7 cellular contexts compared by ENCODE assay signal in genomic region chr7:45021604-45022296, GRCh38. TPM values are rescaled to one million over a fixed set of nuclear protein-coding genes. Genes with fewer than 3 reads are reported as not detected.
A peak's percentile ranks its signal among the peaks of the same experiment; 100 is the strongest.
DNase-seq lines count a peak whose midpoint lies in the region; ATAC-seq and TF ChIP-seq lines count a peak whose summit lies in the region.

No MANE protein-coding gene starts in this region.

- H3K27ac ChIP-seq in SU-DHL-6 (ENCODE audit: low read depth, low read length) (peak overlapping the region; percentile 49), neuronal stem cell (replicated peaks; ENCODE audit: low read length) (no peak overlapping the region)

- H3K9me2 ChIP-seq in SU-DHL-6 (replicated peaks; ENCODE audit: insufficient read depth, low read length): no peaks in the 10 kb centered on the region

- no peak overlapping the region for H2BK120ac ChIP-seq in neuronal stem cell (ENCODE audit: low read depth, low read length)

- DNase-seq in kidney tubule cell (ENCODE audit: low spot score) (peak; percentile 85), HuH-7.5 (ENCODE audit: low spot score) (no peak), neuronal stem cell (ENCODE audit: low spot score) (no peak), cerebellum (ENCODE audit: low spot score) (no peak)

- H3K18ac ChIP-seq in neuronal stem cell (ENCODE audit: low read length): no peak overlapping the region

- no CpG with 5 or more reads among the region's 3 CpGs for WGBS in neuronal stem cell (ENCODE audit: extremely low coverage in 2 of 2, insufficient read length in 2 of 2, insufficient replicate concordance in 1 of 2), 2 donors

- H3K9ac ChIP-seq in SU-DHL-6 (ENCODE audit: low read length) (no peak overlapping the region), neuronal stem cell (ENCODE audit: low read depth, low read length, poor library complexity) (no peak overlapping the region)

- no peak overlapping the region for H3K14ac ChIP-seq in neuronal stem cell (ENCODE audit: low read length)

- ATAC-seq in GM18907 (IDR thresholded peaks at IDR 0.05; ENCODE audit: unreplicated experiment): peak; percentile 66
- ATAC-seq in HG02798 (IDR thresholded peaks at IDR 0.05; ENCODE audit: poor library complexity, unreplicated experiment): peak; percentile 52

- H3F3A ChIP-seq in SU-DHL-6 (ENCODE audit: insufficient read depth): peaks cover 49% of the 10 kb centered on the region

- H4K91ac ChIP-seq in neuronal stem cell (ENCODE audit: low read depth, low read length, poor library complexity): no peak overlapping the region

- H2AFZ ChIP-seq in SU-DHL-6 (ENCODE audit: low read depth, low read length, severe bottlenecking) (no peak overlapping the region), neuronal stem cell (ENCODE audit: low read length) (no peak overlapping the region)

- no peak overlapping the region for H2BK5ac ChIP-seq in neuronal stem cell (ENCODE audit: low read length)

- no peak for TF ChIP-seq CTCF in SU-DHL-6 (IDR thresholded peaks at IDR 0.05; ENCODE audit: insufficient read depth, low read length, poor library complexity, severe bottlenecking)

- H3K27me3 ChIP-seq in SU-DHL-6 (ENCODE audit: low read length) (no peaks in the 10 kb centered on the region), neuronal stem cell (ENCODE audit: control insufficient read depth in 3 of 3, insufficient read depth in 3 of 3, low read depth in 1 of 3, low read length in 3 of 3) (no peaks in the 10 kb centered on the region)

- H3K4me2 ChIP-seq in SU-DHL-6 (ENCODE audit: low read depth, low read length, poor library complexity, severe bottlenecking) (no peak overlapping the region), neuronal stem cell (ENCODE audit: insufficient read depth, low read length, poor library complexity, severe bottlenecking) (no peak overlapping the region)

- H3K36me3 ChIP-seq in SU-DHL-6 (ENCODE audit: low read length) (peaks cover 7% of the 10 kb centered on the region; the same call in 1 of the 2 replicates), neuronal stem cell (replicated peaks in 1 of 2; ENCODE audit: control insufficient read depth in 2 of 2, insufficient read depth in 2 of 2, low read length in 2 of 2) (peaks cover 5 to 14% of the 10 kb centered on the region in 2 donors)

- H3K79me1 ChIP-seq in neuronal stem cell (ENCODE audit: low read depth, low read length): peaks cover 2% of the 10 kb centered on the region

- peaks cover 96% of the 10 kb centered on the region for H3K79me2 ChIP-seq in SU-DHL-6 (ENCODE audit: insufficient read depth, low read length)

- H4K8ac ChIP-seq in neuronal stem cell (ENCODE audit: low read depth, low read length): no peak overlapping the region

- no peak overlapping the region for H2BK12ac ChIP-seq in neuronal stem cell (ENCODE audit: low read length)

- H3K23ac ChIP-seq in neuronal stem cell (ENCODE audit: low read depth, low read length, poor library complexity): no peak overlapping the region

- H2AK5ac ChIP-seq in neuronal stem cell (ENCODE audit: low read depth, low read length): no peak overlapping the region

- H4K20me1 ChIP-seq in SU-DHL-6 (ENCODE audit: low read depth, low read length): peaks cover 12% of the 10 kb centered on the region; the same call in 1 of the 2 replicates

- H3K9me3 ChIP-seq in SU-DHL-6 (ENCODE audit: insufficient read depth, low read length) (no peaks in the 10 kb centered on the region), neuronal stem cell (replicated peaks in 1 of 2; ENCODE audit: control insufficient read depth in 2 of 2, insufficient read depth in 1 of 2, low read depth in 1 of 2, low read length in 2 of 2) (peaks cover 3 to 15% of the 10 kb centered on the region in 2 donors)

- H3K4me3 ChIP-seq in SU-DHL-6 (ENCODE audit: insufficient read depth, low read length, poor library complexity, severe bottlenecking) (no peak overlapping the region), neuronal stem cell (ENCODE audit: low read length in 2 of 2) (no peak overlapping the region)

- peaks cover 1 to 3% of the 10 kb centered on the region in 2 donors for H3K4me1 ChIP-seq in neuronal stem cell (ENCODE audit: control insufficient read depth in 2 of 2, insufficient read depth in 1 of 2, low read depth in 1 of 2, low read length in 2 of 2)

- no peak overlapping the region for H2BK15ac ChIP-seq in neuronal stem cell (ENCODE audit: low read length)

- H3K4ac ChIP-seq in neuronal stem cell (ENCODE audit: low read length): no peak overlapping the region

RNA-seq across cellular contexts. Expression of gene CCM2, which starts 21.7 kb away (rescaled TPM):
- polyA plus RNA-seq in neuronal stem cell (2013, experiment 1 of 2): 29.8 TPM
- 30.1 TPM for polyA plus RNA-seq in neuronal stem cell (2013, experiment 2 of 2)
- 18.8 TPM for total RNA-seq in cerebellum

RNA-seq across cellular contexts. Expression of gene MYO1G, which starts 42.9 kb away (rescaled TPM):
- polyA plus RNA-seq in neuronal stem cell (2013, experiment 1 of 2): 0.03 TPM
- 0.06 TPM for polyA plus RNA-seq in neuronal stem cell (2013, experiment 2 of 2)
- total RNA-seq in cerebellum: 0.54 TPM
